12 cellular contexts compared by ENCODE assay signal in genomic region chr9:35516481-35516880, GRCh38. TPM values are rescaled to one million over a fixed set of nuclear protein-coding genes. Genes with fewer than 3 reads are reported as not detected.
DNase-seq lines count a peak whose midpoint lies in the region; ATAC-seq and TF ChIP-seq lines count a peak whose summit lies in the region.
"Had no signal": no experiment of that assay in that cellular context is flagged by ENCODE, and none has a peak within 500 bp of the region (broad histone marks: within the 10 kb centered on the region; RNA-seq: fewer than 3 reads in every experiment).

No MANE protein-coding gene starts in this region.

- 7 to 21% (median 17%) methylated on average over 1 of the region's 1 CpG for WGBS in psoas muscle, 3 donors

- H3K4me1 ChIP-seq in psoas muscle, result peaks cover 96% of the 10 kb centered on the region

- peak overlapping the region; percentile 92 for H3K27ac ChIP-seq in psoas muscle

- H3K36me3 ChIP-seq in psoas muscle (ENCODE audit: insufficient read depth in 1 of 2, low read depth in 1 of 2), result no peaks in the 10 kb centered on the region

- no peaks in the 10 kb centered on the region for H3K27me3 ChIP-seq in psoas muscle (ENCODE audit: insufficient read depth in 3 of 3, low read length in 2 of 3)

- TF ChIP-seq CTCF in fibroblast of the aortic adventitia (IDR thresholded peaks at IDR 0.05; ENCODE audit: insufficient read depth, low read length), result no peak
- TF ChIP-seq CTCF in psoas muscle (IDR thresholded peaks at IDR 0.05), result no peak

- H3K9me3 ChIP-seq in psoas muscle, result no peaks in the 10 kb centered on the region

- H3K4me3 ChIP-seq in fibroblast of the aortic adventitia (ENCODE audit: low read depth, low read length), result no peak overlapping the region
- H3K4me3 ChIP-seq in psoas muscle, result no peak overlapping the region

- ATAC-seq in psoas muscle (no peak), GM18498 (IDR thresholded peaks at IDR 0.05; ENCODE audit: unreplicated experiment) (no peak)
- ATAC-seq: activated naive CD8-positive, alpha-beta T cell treated with anti-CD3 and anti-CD28 coated beads, Interleukin-2, amount 50 U/mL, for 24 hours; left lobe of liver; WTC11 had no signal

- DNase-seq in EL (peak; percentile 92), SW 1271 (lab: John Stamatoyannopoulos, UW) (peak; percentile 48 to 82), fibroblast of the aortic adventitia (ENCODE audit: low read depth) (peak; percentile 74), psoas muscle (no peak), T1000 (lab: John Stamatoyannopoulos, UW) (no peak), NCI-H1930 (lab: John Stamatoyannopoulos, UW) (no peak)
- no peak for DNase-seq in activated CD4-positive, CD25-positive, alpha-beta regulatory T cell treated with anti-CD3 and anti-CD28 coated beads, Interleukin-2, amount 50 U/mL, for 72 hours
- DNase-seq: activated naive CD8-positive, alpha-beta T cell treated with anti-CD3 and anti-CD28 coated beads, Interleukin-2, amount 50 U/mL, for 24 hours; NCI-H2081 treated with DMSO at 0.1 percent for 48 hours had no signal

- intact Hi-C loops in psoas muscle (cut with DNase I), result loop anchor here (5.0 to 10.0 kb wide), 2 partner anchors 36 to 88 kb away; partner anchors contain the start of gene TESK1 (in 1 of the 2)

RNA-seq across cellular contexts. Expression of gene RUSC2, which starts 26.6 kb away (rescaled TPM):
- total RNA-seq in fibroblast of the aortic adventitia (ENCODE audit: low replicate concordance), result 19.2 and 32.9 TPM in 2 replicates
- total RNA-seq in psoas muscle, result 100 to 1,000 TPM in 1 of 4 donors, 10 to 100 TPM in 3; 34.4 to 101 (median 72.1) TPM
- 10 to 100 TPM; 37.1 to 53.9 (median 45.7) TPM for polyA plus RNA-seq in psoas muscle

Comparison
In these comparisons a context has a peak if more than half of its experiments do, and no peak if none do; other contexts are left out.
1. DNase-seq: peak in EL (single experiment), SW 1271 (2 of 2) and fibroblast of the aortic adventitia (single experiment); none in psoas muscle (0 of 2), T1000 (single experiment), NCI-H1930 (0 of 2) and activated CD4-positive, CD25-positive, alpha-beta regulatory T cell treated with anti-CD3 and anti-CD28 coated beads, Interleukin-2, amount 50 U/mL, for 72 hours (single experiment).